In the genomic region with DNA sequence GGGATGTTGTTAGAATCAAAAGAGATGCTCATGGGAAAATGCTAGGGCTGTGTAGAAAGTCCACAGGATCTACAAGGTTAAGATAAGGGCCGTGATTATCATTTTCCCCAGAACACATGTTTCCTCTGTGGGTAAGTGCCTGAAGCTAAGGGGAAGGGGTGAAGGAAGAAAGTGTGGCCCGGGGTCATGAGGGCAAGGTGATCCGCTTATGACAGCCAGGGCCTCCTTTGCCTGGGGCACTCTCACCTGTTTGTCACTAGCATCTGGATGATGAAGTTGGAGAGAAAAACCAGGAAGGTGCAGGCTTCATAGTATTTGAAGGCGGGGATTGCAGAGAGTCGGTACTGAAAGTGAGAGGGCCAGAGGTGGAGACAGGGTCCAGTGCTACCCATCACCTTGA, we compare ENCODE assay signal across 1 cellular context.
TF ChIP-seq lines count a peak whose summit lies in the region.

No MANE protein-coding gene starts in this region.

TF ChIP-seq in IMR-90, 13 proteins besides CTCF, POLR2A, EP300 and RAD21:
- TF ChIP-seq, protein P1, sequence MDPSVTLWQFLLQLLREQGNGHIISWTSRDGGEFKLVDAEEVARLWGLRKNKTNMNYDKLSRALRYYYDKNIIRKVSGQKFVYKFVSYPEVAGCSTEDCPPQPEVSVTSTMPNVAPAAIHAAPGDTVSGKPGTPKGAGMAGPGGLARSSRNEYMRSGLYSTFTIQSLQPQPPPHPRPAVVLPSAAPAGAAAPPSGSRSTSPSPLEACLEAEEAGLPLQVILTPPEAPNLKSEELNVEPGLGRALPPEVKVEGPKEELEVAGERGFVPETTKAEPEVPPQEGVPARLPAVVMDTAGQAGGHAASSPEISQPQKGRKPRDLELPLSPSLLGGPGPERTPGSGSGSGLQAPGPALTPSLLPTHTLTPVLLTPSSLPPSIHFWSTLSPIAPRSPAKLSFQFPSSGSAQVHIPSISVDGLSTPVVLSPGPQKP (IDR thresholded peaks at IDR 0.05; ENCODE audit: borderline replicate concordance, low read depth, low read length) = no peak
- TF ChIP-seq RCOR1 (IDR thresholded peaks at IDR 0.05; ENCODE audit: insufficient replicate concordance, low read length) = no peak
